12 cellular contexts compared by ENCODE assay signal in genomic region chr3:155739154-155739553, GRCh38. TPM values are rescaled to one million over a fixed set of nuclear protein-coding genes. Genes with fewer than 3 reads are reported as not detected.
DNase-seq lines count a peak whose midpoint lies in the region; ATAC-seq, FAIRE-seq and TF ChIP-seq lines count a peak whose summit lies in the region.
"Had no signal": no experiment of that assay in that cellular context is flagged by ENCODE, and none has a peak within 500 bp of the region (broad histone marks: within the 10 kb centered on the region; RNA-seq: fewer than 3 reads in every experiment).

No MANE protein-coding gene starts in this region.

- peak; percentile 37 for TF ChIP-seq CTCF in A549 (IDR thresholded peaks at IDR 0.05)
- peak in 1 of 2 experiments; percentile 49 for TF ChIP-seq CTCF in GM23338 (conservative IDR thresholded peaks at IDR 0.05; ENCODE audit: low read depth in 2 of 2)
- peak; percentile 35; the same call in 1 of the 2 replicates for TF ChIP-seq CTCF in PC-3 (conservative IDR thresholded peaks at IDR 0.05; ENCODE audit: low read depth, low read length)
- TF ChIP-seq CTCF in fibroblast of lung (conservative IDR thresholded peaks at IDR 0.05 in 1 of 2, IDR thresholded peaks at IDR 0.05 in 1 of 2; ENCODE audit: low read depth in 1 of 2, low read length in 2 of 2) = no peak

- no peak for FAIRE-seq in A549 (lab: Jason Lieb, UNC)
- FAIRE-seq: urothelium cell line had no signal

- TF ChIP-seq RAD21 in A549 (conservative IDR thresholded peaks at IDR 0.05 in 1 of 2, IDR thresholded peaks at IDR 0.05 in 1 of 2) = no peak

- peak overlapping the region; percentile 66; the same call in 1 of the 2 replicates for H3K27ac Mint-ChIP-seq in GM23338
- no peak overlapping the region for H3K27ac Mint-ChIP-seq in activated naive CD4-positive, alpha-beta T cell treated with anti-CD3 and anti-CD28 coated beads, Interleukin-2, amount 50 U/mL, for 72 hours
- H3K27ac Mint-ChIP-seq: activated naive CD4-positive, alpha-beta T cell treated with anti-CD3 and anti-CD28 coated beads, Interleukin-2, amount 10 ng/mL, durations not matched to agents 7 days and 5 days had no signal

- no peaks in the 10 kb centered on the region for H3K9me3 Mint-ChIP-seq in GM23338
- no peaks in the 10 kb centered on the region for H3K9me3 Mint-ChIP-seq in activated naive CD4-positive, alpha-beta T cell treated with anti-CD3 and anti-CD28 coated beads, Interleukin-2, amount 50 U/mL, for 72 hours
- H3K9me3 Mint-ChIP-seq: activated naive CD4-positive, alpha-beta T cell treated with anti-CD3 and anti-CD28 coated beads, Interleukin-2, amount 10 ng/mL, durations not matched to agents 7 days and 5 days had no signal

- H3K4me2 ChIP-seq in A549 (peak overlapping the region; percentile 80), GM23338 (no peak overlapping the region), PC-3 (ENCODE audit: low read length) (no peak overlapping the region), fibroblast of lung (ENCODE audit: extremely low read depth, insufficient read depth, low read length) (peak overlapping the region; percentile 9)

- H3F3A ChIP-seq in GM23338 (replicated peaks; ENCODE audit: low read depth) (no peaks in the 10 kb centered on the region), PC-3 (ENCODE audit: low read length, unreplicated experiment) (no peaks in the 10 kb centered on the region)

- H3K79me2 ChIP-seq in GM23338 (replicated peaks; ENCODE audit: insufficient read depth) (peaks cover 92% of the 10 kb centered on the region), PC-3 (ENCODE audit: low read length) (0 out of 2 replicates have a peak, but pooled peaks cover 7% of the 10 kb centered on the region), fibroblast of lung (ENCODE audit: control insufficient read depth, insufficient read depth, low read length) (no peaks in the 10 kb centered on the region)

- TF ChIP-seq POLR2A in A549 (IDR thresholded peaks at IDR 0.05; ENCODE audit: low read length) = no peak

- peaks cover 23% of the 10 kb centered on the region for H3K4me1 ChIP-seq in A549
- H3K4me1 ChIP-seq in GM23338 (ENCODE audit: insufficient read depth) = peaks cover 15% of the 10 kb centered on the region
- H3K4me1 ChIP-seq in PC-3 (ENCODE audit: insufficient read depth, low read length) = peaks cover 4% of the 10 kb centered on the region; the same call in 1 of the 2 replicates
- no peaks in the 10 kb centered on the region for H3K4me1 ChIP-seq in fibroblast of lung (ENCODE audit: control insufficient read depth, extremely low read depth, insufficient read depth, low read length)

- peaks cover 28% of the 10 kb centered on the region for H3K4me1 Mint-ChIP-seq in GM23338

- H3K36me3 Mint-ChIP-seq in GM23338 (ENCODE audit: low read depth) = 0 out of 3 replicates have a peak, but pooled peaks cover 3% of the 10 kb centered on the region
- no peaks in the 10 kb centered on the region for H3K36me3 Mint-ChIP-seq in activated naive CD4-positive, alpha-beta T cell treated with anti-CD3 and anti-CD28 coated beads, Interleukin-2, amount 50 U/mL, for 72 hours
- H3K36me3 Mint-ChIP-seq: activated naive CD4-positive, alpha-beta T cell treated with anti-CD3 and anti-CD28 coated beads, Interleukin-2, amount 10 ng/mL, durations not matched to agents 7 days and 5 days had no signal

- WGBS in A549 (ENCODE audit: missing lambda C conversion rate) = 9% methylated on average over 5 of the region's 5 CpGs

- no peaks in the 10 kb centered on the region for H3K27me3 ChIP-seq in GM23338 (ENCODE audit: insufficient read depth)
- H3K27me3 ChIP-seq in PC-3 (ENCODE audit: low read length) = no peaks in the 10 kb centered on the region
- no peaks in the 10 kb centered on the region for H3K27me3 ChIP-seq in fibroblast of lung (ENCODE audit: control insufficient read depth, insufficient read depth, low read length)

- H3K27me3 Mint-ChIP-seq in GM23338 (ENCODE audit: insufficient read depth, low read depth, poor library complexity) = peaks cover 3% of the 10 kb centered on the region

- no peak for TF ChIP-seq EP300 in A549 (IDR thresholded peaks at IDR 0.05)

- no peaks in the 10 kb centered on the region; the same call in 1 of the 2 replicates for H4K20me1 ChIP-seq in GM23338 (replicated peaks; ENCODE audit: insufficient read depth)
- no peaks in the 10 kb centered on the region for H4K20me1 ChIP-seq in PC-3 (ENCODE audit: low read length)
- no peaks in the 10 kb centered on the region for H4K20me1 ChIP-seq in fibroblast of lung (ENCODE audit: control insufficient read depth, extremely low read depth, insufficient read depth, low read length)

- H3K9ac ChIP-seq in PC-3 (ENCODE audit: low read length) (no peak overlapping the region), fibroblast of lung (ENCODE audit: insufficient read depth, low read length) (no peak overlapping the region)

- no peak overlapping the region for H2AFZ ChIP-seq in GM23338
- H2AFZ ChIP-seq in PC-3 (ENCODE audit: low read length) = no peak overlapping the region
- H2AFZ ChIP-seq in fibroblast of lung (ENCODE audit: low read length) = no peak overlapping the region

- ATAC-seq in A549 (no peak), GM23338 (no peak), PC-3 (no peak), HG03095 (IDR thresholded peaks at IDR 0.05; ENCODE audit: unreplicated experiment) (no peak)
- no peak for ATAC-seq in activated naive CD4-positive, alpha-beta T cell treated with anti-CD3 and anti-CD28 coated beads, Interleukin-2, amount 50 U/mL, for 72 hours

- H3K27ac ChIP-seq in A549 = peak overlapping the region; percentile 75 to 81
- peak overlapping the region; percentile 60; the same call in 1 of the 2 replicates for H3K27ac ChIP-seq in GM23338 (ENCODE audit: low read depth)
- H3K27ac ChIP-seq in PC-3 (ENCODE audit: low read length) = no peak overlapping the region
- H3K27ac ChIP-seq in fibroblast of lung (ENCODE audit: insufficient read depth, low read length) = no peak overlapping the region
- H3K27ac ChIP-seq: neutrophil, spleen had no signal

- DNase-seq in A549 (ENCODE audit: low read depth in 1 of 2, low spot score in 1 of 2) = peak in 1 of 2 experiments; percentile 51
- DNase-seq in GM23338 (ENCODE audit: low spot score) = no peak
- DNase-seq in PC-3 = no peak
- no peak for DNase-seq in fibroblast of lung (ENCODE audit: low read depth in 2 of 2)
- DNase-seq in NCI-H187 (lab: John Stamatoyannopoulos, UW) = no peak
- no peak for DNase-seq in activated naive CD4-positive, alpha-beta T cell treated with anti-CD3 and anti-CD28 coated beads, Interleukin-2, amount 50 U/mL, for 72 hours (ENCODE audit: low spot score in 2 of 2)
- no peak for DNase-seq in NCI-H2029 (lab: John Stamatoyannopoulos, UW)
- DNase-seq: activated naive CD4-positive, alpha-beta T cell treated with anti-CD3 and anti-CD28 coated beads, Interleukin-2, amount 10 ng/mL, durations not matched to agents 7 days and 5 days; spleen had no signal

- H3K4me3 ChIP-seq in A549 (peak overlapping the region; percentile 51), GM23338 (no peak overlapping the region), PC-3 (ENCODE audit: low read length) (no peak overlapping the region), fibroblast of lung (replicated peaks in 1 of 4; ENCODE audit: control extremely low read depth in 1 of 4, insufficient read depth in 1 of 4, low read depth in 3 of 4, low read length in 4 of 4) (no peak overlapping the region)
- H3K4me3 ChIP-seq: spleen had no signal

- intact Hi-C loops in PC-3 (cut with micrococcal nuclease) = no loop called here

- CTCF ChIA-PET in A549 (lab: Yijun Ruan, JAX) = interaction anchor here (1.1 to 3.1 kb wide), 3 partner anchors 9 to 67 kb away, joined by 3 to 13 read pairs (median 3); partner anchors contain the start of gene C3orf33
- CTCF ChIA-PET in PC-3 (lab: Charles Lee) = interaction anchor here (0.5 to 0.6 kb wide), 2 partner anchors 37 to 357 kb away, joined by 3 to 4 read pairs; no protein-coding TSS in a partner anchor

- H3K9me3 ChIP-seq in A549 (no peaks in the 10 kb centered on the region), PC-3 (ENCODE audit: low read length) (no peaks in the 10 kb centered on the region), fibroblast of lung (ENCODE audit: control insufficient read depth, insufficient read depth, low read depth, low read length) (no peaks in the 10 kb centered on the region)
- H3K9me3 ChIP-seq: neutrophil, spleen had no signal

- H3K4me3 Mint-ChIP-seq in GM23338 = no peak overlapping the region
- H3K4me3 Mint-ChIP-seq: activated naive CD4-positive, alpha-beta T cell treated with anti-CD3 and anti-CD28 coated beads, Interleukin-2, amount 10 ng/mL, durations not matched to agents 7 days and 5 days had no signal

- POLR2A ChIA-PET in A549 (lab: Yijun Ruan, JAX) (interaction anchor here (1.3 kb wide), 1 partner anchor 66 kb away, joined by 7 read pairs; the partner anchor contains the start of gene C3orf33), PC-3 (lab: Charles Lee; ENCODE audit: unreplicated experiment) (no interaction called here)

- H3K36me3 ChIP-seq in GM23338 (ENCODE audit: insufficient read depth) (no peaks in the 10 kb centered on the region), PC-3 (ENCODE audit: low read depth, low read length) (no peaks in the 10 kb centered on the region), fibroblast of lung (ENCODE audit: control insufficient read depth, insufficient read depth, low read length) (no peaks in the 10 kb centered on the region)
- H3K36me3 ChIP-seq: neutrophil, spleen had no signal

- BruUV-seq in PC-3 (replicated peaks; lab: Mats Ljungman, UMichigan) = no TSS peak

- H3K9me2 ChIP-seq in GM23338 (ENCODE audit: insufficient read depth) (no peaks in the 10 kb centered on the region), PC-3 (replicated peaks; ENCODE audit: low read length) (no peaks in the 10 kb centered on the region)

TF ChIP-seq in A549, 52 proteins besides CTCF, POLR2A, EP300 and RAD21 (continues in another document):
- TF ChIP-seq RCOR1 (IDR thresholded peaks at IDR 0.05; ENCODE audit: low read depth, low read length) = no peak
- TF ChIP-seq MAFK (IDR thresholded peaks at IDR 0.05; ENCODE audit: partially characterized antibody) = no peak

TF ChIP-seq in GM23338, 12 proteins besides CTCF, POLR2A, EP300 and RAD21 (continues in another document):
- TF ChIP-seq STAT1 (IDR thresholded peaks at IDR 0.05; ENCODE audit: unreplicated experiment) = no peak
- no peak for TF ChIP-seq EZH2phosphoT487 (IDR thresholded peaks at IDR 0.05; ENCODE audit: unreplicated experiment)

RNA-seq across cellular contexts. Expression of gene PLCH1, which starts 5.7 kb away (rescaled TPM):
- polyA plus RNA-seq in A549 (2011; rRNA removed) (11.1 and 14.8 TPM in 2 replicates), A549 (2017; fragmentation: RNase III; extraction: RNeasy Plus Mini Kit Qiagen cat#74134 plus additional on column Dnase treatment) (2.1 to 2.2 TPM (median 2.1 TPM) in 3 replicates), GM23338 (2016; fragmentation: Nextera tagmentation; extraction: Ambion mirVana) (7.1 and 8.1 TPM in 2 replicates), fibroblast of lung (0.03 and 0.05 TPM in 2 replicates)
- 2.4 and 2.5 TPM in 2 replicates for polyA plus RNA-seq in A549 (2012; cell fraction: cytosol; rRNA removed)
- 2.3 and 2.6 TPM in 2 replicates for polyA plus RNA-seq in A549 (2012; cell fraction: nucleus; rRNA removed)
- 26.0 and 30.0 TPM in 2 replicates for polyA minus RNA-seq in A549 (2011; rRNA and poly(A)+ RNA removed)
- 24.4 and 25.3 TPM in 2 replicates for total RNA-seq in GM23338 (2014; rRNA removed; shearing (Covaris generic))
- total RNA-seq in PC-3 (2014; rRNA removed) (4.1 and 4.5 TPM in 2 replicates), fibroblast of lung (under 0.01 TPM in 2 replicates)
- polyA plus RNA-seq in fibroblast of lung (2012) = 0.01 and 0.02 TPM in 2 replicates
- not detected in 2 replicates for polyA minus RNA-seq in fibroblast of lung (ENCODE audit: low replicate concordance)
- total RNA-seq in activated naive CD4-positive, alpha-beta T cell treated with anti-CD3 and anti-CD28 coated beads, Interleukin-2, amount 50 U/mL, for 72 hours = under 1 TPM; 0.05 to 0.23 TPM

Comparison
In these comparisons a context has a peak if more than half of its experiments do, and no peak if none do; other contexts are left out.
1. H3K27ac ChIP-seq: peak in A549 (2 of 2) and GM23338 (single experiment); none in PC-3 (single experiment) and fibroblast of lung (single experiment).
2. H3K4me2 ChIP-seq: peak in A549 (single experiment) and fibroblast of lung (single experiment); none in GM23338 (single experiment) and PC-3 (single experiment).
3. CTCF ChIP-seq: peak in A549 (single experiment) and PC-3 (single experiment); none in fibroblast of lung (0 of 2).